In genomic region chr15:74541494-74542191, GRCh38 we compare ENCODE assay signal across 8 cellular contexts. TPM values are rescaled to one million over a fixed set of nuclear protein-coding genes. Genes with fewer than 3 reads are reported as not detected.
A peak's percentile ranks its signal among the peaks of the same experiment; 100 is the strongest.
DNase-seq lines count a peak whose midpoint lies in the region; ATAC-seq and FAIRE-seq lines count a peak whose summit lies in the region.

No MANE protein-coding gene starts in this region.

- peak overlapping the region; percentile 76 for H3K9ac ChIP-seq in SK-N-MC (ENCODE audit: insufficient read length)
- peak overlapping the region; percentile 76 for H3K9ac ChIP-seq in iPS-15b (ENCODE audit: low read depth, low read length)

- H3K9me3 ChIP-seq in SK-N-MC (ENCODE audit: low read depth, low read length) (no peaks in the 10 kb centered on the region), iPS-15b (ENCODE audit: control insufficient read depth, insufficient read depth, low read length) (no peaks in the 10 kb centered on the region), small intestine (ENCODE audit: control insufficient read depth, low read depth) (no peaks in the 10 kb centered on the region)

- peaks cover 46% of the 10 kb centered on the region for H3K4me1 Mint-ChIP-seq in activated naive CD8-positive, alpha-beta T cell treated with anti-CD3 and anti-CD28 coated beads for 36 hours

- ATAC-seq in GM18870 (IDR thresholded peaks at IDR 0.05; ENCODE audit: unreplicated experiment) (peak; percentile 42), HG03432 (IDR thresholded peaks at IDR 0.05; ENCODE audit: unreplicated experiment) (peak; percentile 43)

- H3K27ac ChIP-seq in SK-N-MC (no peak overlapping the region), small intestine (ENCODE audit: low read depth in 1 of 2, low read length in 1 of 2) (peak overlapping the region; percentile 75)

- H3K4me3 ChIP-seq in SK-N-MC (peak overlapping the region; percentile 92), iPS-15b (ENCODE audit: low read depth, low read length) (peak overlapping the region; percentile 94), small intestine (ENCODE audit: low read depth in 1 of 2, low read length in 2 of 2) (peak overlapping the region; percentile 75 to 99)

- no peaks in the 10 kb centered on the region for H3K9me3 Mint-ChIP-seq in activated naive CD8-positive, alpha-beta T cell treated with anti-CD3 and anti-CD28 coated beads for 36 hours

- DNase-seq in ACHN, result peak; percentile 51
- DNase-seq in SK-N-MC (ENCODE audit: low read depth, low spot score), result no peak
- peak; percentile 78 for DNase-seq in activated naive CD8-positive, alpha-beta T cell treated with anti-CD3 and anti-CD28 coated beads for 36 hours
- peak; percentile 37 for DNase-seq in small intestine
- DNase-seq in urothelium cell line (ENCODE audit: low spot score), result no peak

- H3K27me3 ChIP-seq in iPS-15b (ENCODE audit: control insufficient read depth, insufficient read depth, low read length), result no peaks in the 10 kb centered on the region
- H3K27me3 ChIP-seq in small intestine (ENCODE audit: control insufficient read depth in 2 of 2, insufficient read depth in 2 of 2, low read length in 2 of 2), result no peaks in the 10 kb centered on the region

- no peak for FAIRE-seq in small intestine (lab: Jason Lieb, UNC)
- FAIRE-seq in urothelium cell line (lab: Jason Lieb, UNC), result no peak

- H3K4me3 Mint-ChIP-seq in activated naive CD8-positive, alpha-beta T cell treated with anti-CD3 and anti-CD28 coated beads for 36 hours, result peak overlapping the region; percentile 90

- H3K27ac Mint-ChIP-seq in activated naive CD8-positive, alpha-beta T cell treated with anti-CD3 and anti-CD28 coated beads for 36 hours, result peak overlapping the region; percentile 91

- H3K27me3 Mint-ChIP-seq in activated naive CD8-positive, alpha-beta T cell treated with anti-CD3 and anti-CD28 coated beads for 36 hours, result no peaks in the 10 kb centered on the region

- H3K36me3 Mint-ChIP-seq in activated naive CD8-positive, alpha-beta T cell treated with anti-CD3 and anti-CD28 coated beads for 36 hours, result peaks cover 33% of the 10 kb centered on the region

- H3K36me3 ChIP-seq in SK-N-MC (ENCODE audit: insufficient read depth, low read length), result no peaks in the 10 kb centered on the region
- peaks cover 14% of the 10 kb centered on the region for H3K36me3 ChIP-seq in iPS-15b (ENCODE audit: control insufficient read depth, insufficient read depth, low read length)
- H3K36me3 ChIP-seq in small intestine (ENCODE audit: control insufficient read depth in 2 of 2, insufficient read depth in 2 of 2, low read length in 2 of 2), result no peaks in the 10 kb centered on the region

- in situ Hi-C loops in ACHN (cut with HindIII; ENCODE audit: low pct_ligation_motif_present, low pct_unique_long_range_greater_than_20kb, low sequenced_read_pairs), result no loop called here

- peaks cover 12% of the 10 kb centered on the region for H3K4me1 ChIP-seq in iPS-15b (ENCODE audit: control insufficient read depth, insufficient read depth, low read length)
- H3K4me1 ChIP-seq in small intestine (ENCODE audit: control insufficient read depth in 2 of 2, insufficient read depth in 1 of 2, low read depth in 1 of 2, low read length in 1 of 2), result peaks cover 6 to 10% of the 10 kb centered on the region in 2 donors

- 1 to 2% (median 1%) methylated on average over 21 of the region's 21 CpGs for WGBS in small intestine, 3 donors

RNA-seq across cellular contexts. Expression of gene ARID3B, which starts 0.6 kb away (rescaled TPM):
- total RNA-seq in activated naive CD8-positive, alpha-beta T cell treated with anti-CD3 and anti-CD28 coated beads for 36 hours, result 10 to 100 TPM; 23.4 to 23.5 TPM
- polyA plus RNA-seq in small intestine, result 1 to 10 TPM; 4.0 to 5.4 (median 5.4) TPM

Comparison
In these comparisons a context has a peak if more than half of its experiments do, and no peak if none do; other contexts are left out.
1. DNase-seq: peak in ACHN (single experiment), activated naive CD8-positive, alpha-beta T cell treated with anti-CD3 and anti-CD28 coated beads for 36 hours (single experiment) and small intestine (single experiment); none in SK-N-MC (single experiment) and urothelium cell line (single experiment).
2. Peak in every context shown above with its lines, with median percentiles within 50 percentile points of each other: H3K4me3 ChIP-seq.